12 cellular contexts compared by ENCODE assay signal in the genomic region with DNA sequence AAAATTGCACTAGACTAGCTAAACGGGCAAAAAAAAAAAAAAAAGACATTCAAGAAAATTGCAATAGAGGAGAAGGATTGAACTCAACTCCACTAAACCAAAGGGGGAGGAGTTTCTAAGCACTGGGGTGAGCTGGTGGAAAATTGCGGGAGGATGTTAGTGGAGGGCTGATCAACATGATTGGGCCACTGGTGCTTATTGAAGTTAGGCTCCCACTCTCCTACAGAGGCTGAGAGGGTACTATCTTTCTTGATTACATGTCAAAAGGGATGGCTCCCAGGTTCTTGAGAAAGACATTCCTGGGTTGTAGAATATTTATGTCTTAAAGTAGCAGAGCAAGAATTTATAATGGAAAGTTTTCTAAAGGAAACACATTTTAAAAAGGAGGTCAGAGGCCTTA. TPM values are rescaled to one million over a fixed set of nuclear protein-coding genes. Genes with fewer than 3 reads are reported as not detected.
DNase-seq lines count a peak whose midpoint lies in the region; ATAC-seq lines count a peak whose summit lies in the region.
"Had no signal": no experiment of that assay in that cellular context is flagged by ENCODE, and none has a peak within 500 bp of the region (broad histone marks: within the 10 kb centered on the region; RNA-seq: fewer than 3 reads in every experiment).

No MANE protein-coding gene starts in this region.

- H3K4me1 Mint-ChIP-seq in activated naive CD8-positive, alpha-beta T cell treated with anti-CD3 and anti-CD28 coated beads, Interleukin-2, amount 10 ng/mL, durations not matched to agents 7 days and 5 days, result peaks cover 21% of the 10 kb centered on the region
- peaks cover 54% of the 10 kb centered on the region for H3K4me1 Mint-ChIP-seq in activated naive CD8-positive, alpha-beta T cell treated with anti-CD3 and anti-CD28 coated beads for 36 hours
- H3K4me1 Mint-ChIP-seq in activated naive CD8-positive, alpha-beta T cell treated with anti-CD3 and anti-CD28 coated beads, Interleukin-2, amount 50 U/mL, for 24 hours, result peaks cover 37% of the 10 kb centered on the region
- H3K4me1 Mint-ChIP-seq: B cell had no signal

- no peaks in the 10 kb centered on the region for H3K27me3 Mint-ChIP-seq in activated naive CD8-positive, alpha-beta T cell treated with anti-CD3 and anti-CD28 coated beads, Interleukin-2, amount 10 ng/mL, durations not matched to agents 7 days and 5 days
- H3K27me3 Mint-ChIP-seq in activated naive CD8-positive, alpha-beta T cell treated with anti-CD3 and anti-CD28 coated beads for 36 hours, result no peaks in the 10 kb centered on the region
- no peaks in the 10 kb centered on the region for H3K27me3 Mint-ChIP-seq in activated naive CD8-positive, alpha-beta T cell treated with anti-CD3 and anti-CD28 coated beads, Interleukin-2, amount 50 U/mL, for 24 hours
- H3K27me3 Mint-ChIP-seq: B cell; CD4-positive, alpha-beta memory T cell had no signal

- no peak for DNase-seq in activated naive CD8-positive, alpha-beta T cell treated with anti-CD3 and anti-CD28 coated beads, Interleukin-2, amount 10 ng/mL, durations not matched to agents 7 days and 5 days
- DNase-seq in activated naive CD8-positive, alpha-beta T cell treated with anti-CD3 and anti-CD28 coated beads for 36 hours, result no peak
- DNase-seq in activated naive CD8-positive, alpha-beta T cell treated with anti-CD3 and anti-CD28 coated beads, Interleukin-2, amount 50 U/mL, for 24 hours, result no peak
- DNase-seq in iPS-NIHi11 (ENCODE audit: low spot score) (peak; percentile 15), NOMO-1 treated with dmso at 0.1 percent for 144 hours (lab: John Stamatoyannopoulos, UW; ENCODE audit: unreplicated experiment) (no peak), T1000 (lab: John Stamatoyannopoulos, UW) (no peak)
- no peak for DNase-seq in activated T-cell treated with anti-CD3 and anti-CD28 coated beads, Interleukin-2, amount 50 U/mL, for 48 hours
- DNase-seq: C1 segment of cervical spinal cord, DMS79, EL had no signal

- POLR2A ChIA-PET in activated naive CD8-positive, alpha-beta T cell treated with anti-CD3 and anti-CD28 coated beads, Interleukin-2, amount 10 ng/mL, durations not matched to agents 7 days and 5 days (lab: Charles Lee), result interaction anchor here (0.7 kb wide), 1 partner anchor 14 kb away, joined by 5 read pairs; no protein-coding TSS in a partner anchor

- H3K9me3 Mint-ChIP-seq in activated naive CD8-positive, alpha-beta T cell treated with anti-CD3 and anti-CD28 coated beads, Interleukin-2, amount 10 ng/mL, durations not matched to agents 7 days and 5 days, result peaks cover 23% of the 10 kb centered on the region
- peaks cover 25% of the 10 kb centered on the region for H3K9me3 Mint-ChIP-seq in activated naive CD8-positive, alpha-beta T cell treated with anti-CD3 and anti-CD28 coated beads for 36 hours
- peaks cover 4% of the 10 kb centered on the region for H3K9me3 Mint-ChIP-seq in activated naive CD8-positive, alpha-beta T cell treated with anti-CD3 and anti-CD28 coated beads, Interleukin-2, amount 50 U/mL, for 24 hours

- ATAC-seq in activated naive CD8-positive, alpha-beta T cell treated with anti-CD3 and anti-CD28 coated beads, Interleukin-2, amount 10 ng/mL, durations not matched to agents 7 days and 5 days (ENCODE audit: low read depth), result peak; percentile 54
- ATAC-seq in activated naive CD8-positive, alpha-beta T cell treated with anti-CD3 and anti-CD28 coated beads, Interleukin-2, amount 50 U/mL, for 24 hours, result peak; percentile 71

- no peak overlapping the region for H3K4me3 Mint-ChIP-seq in activated naive CD8-positive, alpha-beta T cell treated with anti-CD3 and anti-CD28 coated beads, Interleukin-2, amount 10 ng/mL, durations not matched to agents 7 days and 5 days
- H3K4me3 Mint-ChIP-seq in activated naive CD8-positive, alpha-beta T cell treated with anti-CD3 and anti-CD28 coated beads for 36 hours, result no peak overlapping the region
- no peak overlapping the region for H3K4me3 Mint-ChIP-seq in activated naive CD8-positive, alpha-beta T cell treated with anti-CD3 and anti-CD28 coated beads, Interleukin-2, amount 50 U/mL, for 24 hours
- H3K4me3 Mint-ChIP-seq: B cell had no signal

- H3K36me3 Mint-ChIP-seq in activated naive CD8-positive, alpha-beta T cell treated with anti-CD3 and anti-CD28 coated beads, Interleukin-2, amount 10 ng/mL, durations not matched to agents 7 days and 5 days, result peaks cover 54% of the 10 kb centered on the region
- H3K36me3 Mint-ChIP-seq in activated naive CD8-positive, alpha-beta T cell treated with anti-CD3 and anti-CD28 coated beads for 36 hours, result peaks cover 59% of the 10 kb centered on the region
- H3K36me3 Mint-ChIP-seq in activated naive CD8-positive, alpha-beta T cell treated with anti-CD3 and anti-CD28 coated beads, Interleukin-2, amount 50 U/mL, for 24 hours (ENCODE audit: low read depth), result peaks cover 37% of the 10 kb centered on the region

- H3K27ac Mint-ChIP-seq in activated naive CD8-positive, alpha-beta T cell treated with anti-CD3 and anti-CD28 coated beads, Interleukin-2, amount 10 ng/mL, durations not matched to agents 7 days and 5 days, result no peak overlapping the region
- no peak overlapping the region for H3K27ac Mint-ChIP-seq in activated naive CD8-positive, alpha-beta T cell treated with anti-CD3 and anti-CD28 coated beads for 36 hours
- no peak overlapping the region for H3K27ac Mint-ChIP-seq in activated naive CD8-positive, alpha-beta T cell treated with anti-CD3 and anti-CD28 coated beads, Interleukin-2, amount 50 U/mL, for 24 hours
- H3K27ac Mint-ChIP-seq: B cell had no signal

RNA-seq across cellular contexts. Expression of gene CAMK4, which starts 38.0 kb away (rescaled TPM):
- 100 to 1,000 TPM; 132 to 154 TPM for total RNA-seq in activated naive CD8-positive, alpha-beta T cell treated with anti-CD3 and anti-CD28 coated beads, Interleukin-2, amount 10 ng/mL, durations not matched to agents 7 days and 5 days
- 10 to 100 TPM; 66.6 to 68.0 TPM for total RNA-seq in activated naive CD8-positive, alpha-beta T cell treated with anti-CD3 and anti-CD28 coated beads for 36 hours
